ENCODE assay signal across 8 cellular contexts in genomic region chrX:2500091-2500680, GRCh38. TPM values are rescaled to one million over a fixed set of nuclear protein-coding genes. Genes with fewer than 3 reads are reported as not detected.
DNase-seq lines count a peak whose midpoint lies in the region; TF ChIP-seq lines count a peak whose summit lies in the region.

No MANE protein-coding gene starts in this region.

- under 1% methylated on average over 25 of the region's 54 CpGs for WGBS in smooth muscle cell (ENCODE audit: low lambda C conversion rate)

- H4K20me1 ChIP-seq in MM.1S (ENCODE audit: insufficient read depth, low read length) (no peaks in the 10 kb centered on the region), smooth muscle cell (ENCODE audit: low read depth) (peaks cover 43% of the 10 kb centered on the region)

- H2AFZ ChIP-seq in MM.1S (ENCODE audit: low read length) (peak overlapping the region; percentile 15; the same call in 1 of the 2 replicates), smooth muscle cell (ENCODE audit: low read depth) (no peak overlapping the region)

- H3K4me2 ChIP-seq in MM.1S (ENCODE audit: low read depth, low read length) (peak overlapping the region; percentile 50; the same call in 1 of the 2 replicates), smooth muscle cell (peak overlapping the region; percentile 89)

- no peaks in the 10 kb centered on the region for H3K27me3 ChIP-seq in MM.1S (replicated peaks; ENCODE audit: insufficient read depth, low read length)
- no peaks in the 10 kb centered on the region for H3K27me3 ChIP-seq in iPS-20b (ENCODE audit: insufficient read depth, low read length)
- H3K27me3 ChIP-seq in smooth muscle cell (ENCODE audit: low read depth): no peaks in the 10 kb centered on the region

- H3F3A ChIP-seq in MM.1S (ENCODE audit: insufficient read depth, low read length) (no peaks in the 10 kb centered on the region), smooth muscle cell (ENCODE audit: low read depth) (peaks cover 3% of the 10 kb centered on the region)

- DNase-seq in ELF-1 (ENCODE audit: low read depth, low spot score) (peak; percentile 75), H4 (ENCODE audit: low spot score) (peak; percentile 40), MM.1S (peak; percentile 7), astrocyte of the hippocampus (ENCODE audit: low read depth, low spot score) (peak; percentile 61), smooth muscle cell (lab: John Stamatoyannopoulos, UW; ENCODE audit: unreplicated experiment) (no peak), NOMO-1 (lab: John Stamatoyannopoulos, UW; ENCODE audit: unreplicated experiment in 2 of 2) (no peak), NCI-H1436 treated with DMSO at 0.1 percent for 48 hours (lab: John Stamatoyannopoulos, UW) (no peak)

- H3K36me3 ChIP-seq in MM.1S (replicated peaks; ENCODE audit: insufficient read depth, low read length): no peaks in the 10 kb centered on the region
- H3K36me3 ChIP-seq in iPS-20b (ENCODE audit: insufficient read depth, low read depth, low read length): peaks cover 28% of the 10 kb centered on the region
- no peaks in the 10 kb centered on the region for H3K36me3 ChIP-seq in smooth muscle cell (ENCODE audit: low read depth)

- 0 out of 2 replicates have a peak, but pooled peaks have one; percentile 6 for TF ChIP-seq CTCF in MM.1S (IDR thresholded peaks at IDR 0.05; ENCODE audit: low read length)
- no peak for TF ChIP-seq CTCF in smooth muscle cell (IDR thresholded peaks at IDR 0.05; ENCODE audit: borderline replicate concordance, insufficient read depth, poor library complexity, severe bottlenecking)

- peaks cover 31% of the 10 kb centered on the region for H3K79me2 ChIP-seq in MM.1S (ENCODE audit: low read length)
- peaks cover 49% of the 10 kb centered on the region for H3K79me2 ChIP-seq in smooth muscle cell (ENCODE audit: low read depth)

- H3K27ac ChIP-seq in MM.1S (ENCODE audit: low read length): no peak overlapping the region
- H3K27ac ChIP-seq in iPS-20b (ENCODE audit: low read length): peak overlapping the region; percentile 88
- peak overlapping the region; percentile 88 for H3K27ac ChIP-seq in smooth muscle cell (ENCODE audit: low read depth)

- H3K9ac ChIP-seq in MM.1S (ENCODE audit: low read length) (peak overlapping the region; percentile 69), iPS-20b (ENCODE audit: low read depth, low read length) (peak overlapping the region; percentile 91), smooth muscle cell (ENCODE audit: low read depth) (peak overlapping the region; percentile 94)

- H3K4me3 ChIP-seq in MM.1S (ENCODE audit: low read length): peak overlapping the region; percentile 73
- peak overlapping the region; percentile 89 for H3K4me3 ChIP-seq in iPS-20b (ENCODE audit: low read length)
- peak overlapping the region; percentile 91 for H3K4me3 ChIP-seq in smooth muscle cell

- H3K9me3 ChIP-seq in MM.1S (replicated peaks; ENCODE audit: insufficient read depth, low read length) (no peaks in the 10 kb centered on the region), iPS-20b (ENCODE audit: insufficient read depth, low read depth, low read length) (no peaks in the 10 kb centered on the region), smooth muscle cell (replicated peaks; ENCODE audit: low read depth) (no peaks in the 10 kb centered on the region)

- H3K9me2 ChIP-seq in MM.1S (replicated peaks; ENCODE audit: insufficient read depth, low read length): no peaks in the 10 kb centered on the region

- H3K4me1 ChIP-seq in MM.1S (ENCODE audit: low read length) (no peaks in the 10 kb centered on the region), iPS-20b (ENCODE audit: insufficient read depth, low read length) (peaks cover 25% of the 10 kb centered on the region), smooth muscle cell (ENCODE audit: low read depth) (peaks cover 25% of the 10 kb centered on the region)

RNA-seq across cellular contexts. Expression of gene DHRSX, which starts 0.6 kb away (rescaled TPM):
- 28.2 and 37.1 TPM in 2 replicates for total RNA-seq in H4 (2014; rRNA removed; shearing (Covaris generic))
- 31.1 and 32.5 TPM in 2 replicates for total RNA-seq in smooth muscle cell
- 49.9 and 53.9 TPM in 2 replicates for polyA plus RNA-seq in smooth muscle cell

RNA-seq across cellular contexts. Expression of gene ZBED1, which starts 0.6 kb away (rescaled TPM):
- 27.3 and 37.8 TPM in 2 replicates for total RNA-seq in H4 (2014; rRNA removed; shearing (Covaris generic))
- 15.7 and 23.6 TPM in 2 replicates for total RNA-seq in smooth muscle cell
- 17.2 and 19.0 TPM in 2 replicates for polyA plus RNA-seq in smooth muscle cell

Comparison
In these comparisons a context has a peak if more than half of its experiments do, and no peak if none do; other contexts are left out.
1. DNase-seq: peak in ELF-1 (single experiment), H4 (single experiment), MM.1S (single experiment) and astrocyte of the hippocampus (single experiment); none in smooth muscle cell (single experiment), NOMO-1 (0 of 2) and NCI-H1436 treated with DMSO at 0.1 percent for 48 hours (single experiment).
2. Peak in every context shown above with its lines, with median percentiles within 50 percentile points of each other: H3K4me3 ChIP-seq and H3K9ac ChIP-seq.